In genomic region chr14:95253039-95253620, GRCh38 we compare ENCODE assay signal across 33 cellular contexts.
DNase-seq lines count a peak whose midpoint lies in the region; ATAC-seq, FAIRE-seq and TF ChIP-seq lines count a peak whose summit lies in the region.
"Had no signal": no experiment of that assay in that cellular context is flagged by ENCODE, and none has a peak within 500 bp of the region (broad histone marks: within the 10 kb centered on the region; RNA-seq: fewer than 3 reads in every experiment).

No MANE protein-coding gene starts in this region.

- H2AFZ ChIP-seq in HepG2 (ENCODE audit: low read length), result no peak overlapping the region
- H2AFZ ChIP-seq: PC-9 had no signal

- WGBS in HepG2 (ENCODE audit: low lambda C conversion rate), result 97% methylated on average over 5 of the region's 6 CpGs
- 81% methylated on average over 6 of the region's 6 CpGs for WGBS in right lobe of liver (ENCODE audit: insufficient coverage, low coverage, low lambda C conversion rate, missing lambda C conversion rate)

- H3K27ac ChIP-seq in HepG2 (ENCODE audit: extremely low read length, insufficient read depth, low read length), result no peak overlapping the region
- no peak overlapping the region for H3K27ac ChIP-seq in right lobe of liver
- H3K27ac ChIP-seq: cardiac muscle cell, colonic mucosa, left ventricle myocardium inferior, PC-9, VCaP had no signal

- FAIRE-seq in HepG2 (lab: Jason Lieb, UNC), result no peak
- FAIRE-seq: A204.1, GM12892, islet of Langerhans had no signal

- H3K79me2 ChIP-seq in HepG2 (ENCODE audit: insufficient read depth, low read length), result no peaks in the 10 kb centered on the region

- intact Hi-C loops in HepG2 (cut with micrococcal nuclease; ENCODE audit: unreplicated experiment) (no loop called here), right lobe of liver (cut with DNase I) (no loop called here)

- no peak for TF ChIP-seq RAD21 in HepG2 (CRISPR knock-in tag; IDR thresholded peaks at IDR 0.05)

- H3K9me3 Mint-ChIP-seq in mesothelial cell of epicardium, result no peaks in the 10 kb centered on the region
- H3K9me3 Mint-ChIP-seq: activated naive CD8-positive, alpha-beta T cell treated with anti-CD3 and anti-CD28 coated beads for 36 hours; CD8-positive, alpha-beta T cell; IgD-negative memory B cell; naive B cell; stimulated activated naive B cell treated with anti-CD40 and anti-IgM and Interleukin-4, amounts not matched to agents 10 μg/mL and 1 μg/mL and 100 μg/mL, for 72 hours had no signal

- no peak for TF ChIP-seq POLR2A in HepG2 (IDR thresholded peaks at IDR 0.05; ENCODE audit: insufficient read depth in 1 of 2, low read depth in 2 of 2, low read length in 2 of 2)
- no peak for TF ChIP-seq POLR2A in right lobe of liver (IDR thresholded peaks at IDR 0.05)

- peaks cover 3% of the 10 kb centered on the region for H3K36me3 Mint-ChIP-seq in mesothelial cell of epicardium
- H3K36me3 Mint-ChIP-seq: activated naive CD8-positive, alpha-beta T cell treated with anti-CD3 and anti-CD28 coated beads for 36 hours; CD8-positive, alpha-beta T cell; naive B cell had no signal

- H3K36me3 ChIP-seq in HepG2 (replicated peaks in 1 of 2; ENCODE audit: control insufficient read depth in 1 of 2, insufficient read depth in 2 of 2, low read length in 2 of 2), result no peaks in the 10 kb centered on the region
- H3K36me3 ChIP-seq in right lobe of liver, result no peaks in the 10 kb centered on the region
- H3K36me3 ChIP-seq: cardiac muscle cell, colonic mucosa, HAP-1, left ventricle myocardium inferior had no signal

- H3K9me3 ChIP-seq in HepG2 (ENCODE audit: low read length) (no peaks in the 10 kb centered on the region), right lobe of liver (no peaks in the 10 kb centered on the region)
- H3K9me3 ChIP-seq: colonic mucosa, HAP-1, left ventricle myocardium inferior had no signal

- no peak for TF ChIP-seq EP300 in HepG2 (IDR thresholded peaks at IDR 0.05; ENCODE audit: low read depth in 2 of 2, low read length in 2 of 2)
- TF ChIP-seq EP300 in HepG2 (CRISPR knock-in tag; IDR thresholded peaks at IDR 0.05; ENCODE audit: borderline replicate concordance), result no peak

- no peak overlapping the region for H3K9ac ChIP-seq in HepG2 (ENCODE audit: insufficient read depth, low read depth, low read length)

- H3K27ac Mint-ChIP-seq in mesothelial cell of epicardium, result peak overlapping the region; percentile 47
- H3K27ac Mint-ChIP-seq: activated CD4-positive, alpha-beta T cell treated with anti-CD3 and anti-CD28 coated beads for 36 hours; activated naive CD8-positive, alpha-beta T cell treated with anti-CD3 and anti-CD28 coated beads for 36 hours; CD8-positive, alpha-beta T cell; stimulated activated naive B cell treated with anti-CD40 and anti-IgM and Interleukin-4, amounts not matched to agents 10 μg/mL and 1 μg/mL and 100 μg/mL, for 72 hours had no signal

- ATAC-seq in HepG2 (no peak), right lobe of liver (no peak), GM18907 (IDR thresholded peaks at IDR 0.05; ENCODE audit: unreplicated experiment) (no peak), omental fat pad (ENCODE audit: low FRiP score) (no peak)
- ATAC-seq: activated CD4-positive, alpha-beta T cell treated with anti-CD3 and anti-CD28 coated beads for 36 hours; CD8-positive, alpha-beta T cell; stimulated activated naive B cell treated with anti-CD40 and anti-IgM and Interleukin-4, amounts not matched to agents 10 μg/mL and 1 μg/mL and 100 μg/mL, for 72 hours had no signal

- H3K4me1 ChIP-seq in HepG2 (ENCODE audit: insufficient read depth, low read length), result peaks cover 23% of the 10 kb centered on the region
- H3K4me1 ChIP-seq in right lobe of liver, result peaks cover 0 to 12% (median 4%) of the 10 kb centered on the region in 4 donors
- H3K4me1 ChIP-seq: HAP-1 had no signal

- no peak overlapping the region for H3K4me2 ChIP-seq in HepG2 (ENCODE audit: low read depth, low read length)
- H3K4me2 ChIP-seq: PC-9 had no signal

- H3K4me3 ChIP-seq in HepG2 (replicated peaks in 1 of 3; ENCODE audit: insufficient read depth in 1 of 3, low read depth in 2 of 3, low read length in 3 of 3), result no peak overlapping the region
- no peak overlapping the region for H3K4me3 ChIP-seq in right lobe of liver
- H3K4me3 ChIP-seq: cardiac muscle cell, colonic mucosa, HAP-1, left ventricle myocardium inferior, PC-9 had no signal

- no peaks in the 10 kb centered on the region for H4K20me1 ChIP-seq in HepG2 (ENCODE audit: insufficient read depth, low read length)

- no peak overlapping the region for H3K4me3 Mint-ChIP-seq in mesothelial cell of epicardium
- H3K4me3 Mint-ChIP-seq: activated CD4-positive, alpha-beta T cell treated with anti-CD3 and anti-CD28 coated beads for 36 hours; activated naive CD8-positive, alpha-beta T cell treated with anti-CD3 and anti-CD28 coated beads for 36 hours; CD8-positive, alpha-beta T cell; IgD-negative memory B cell; stimulated activated naive B cell treated with anti-CD40 and anti-IgM and Interleukin-4, amounts not matched to agents 10 μg/mL and 1 μg/mL and 100 μg/mL, for 72 hours had no signal

- in situ Hi-C loops in HepG2 (cut with HindIII; ENCODE audit: extremely low pct_ligation_motif_present, low pct_unique_long_range_greater_than_20kb), result no loop called here

- peaks cover 61% of the 10 kb centered on the region for H3K4me1 Mint-ChIP-seq in mesothelial cell of epicardium
- H3K4me1 Mint-ChIP-seq: activated CD4-positive, alpha-beta T cell treated with anti-CD3 and anti-CD28 coated beads for 36 hours had no signal

- TF ChIP-seq CTCF in HepG2 (CRISPR knock-in tag; IDR thresholded peaks at IDR 0.05), result no peak
- TF ChIP-seq CTCF in right lobe of liver (IDR thresholded peaks at IDR 0.05), result no peak
- TF ChIP-seq CTCF in mesothelial cell of epicardium (IDR thresholded peaks at IDR 0.05; ENCODE audit: unreplicated experiment), result no peak
- no peak for TF ChIP-seq CTCF in omental fat pad (IDR thresholded peaks at IDR 0.05)

- no TSS peak for BruUV-seq in HepG2 (replicated peaks; lab: Mats Ljungman, UMichigan)

- DNase-seq in HepG2 (ENCODE audit: low spot score), result no peak
- no peak for DNase-seq in right lobe of liver
- DNase-seq in dermis microvascular lymphatic vessel endothelial cell (ENCODE audit: low read depth in 2 of 2), result peak; percentile 53 to 70
- no peak for DNase-seq in mesothelial cell of epicardium (ENCODE audit: low spot score in 2 of 2, unreplicated experiment in 2 of 2)
- DNase-seq in SIG-M5 (lab: John Stamatoyannopoulos, UW), result no peak
- no peak for DNase-seq in amniotic stem cell (lab: John Stamatoyannopoulos, UW)
- no peak for DNase-seq in omental fat pad (ENCODE audit: low spot score)
- DNase-seq: activated CD4-positive, alpha-beta T cell treated with anti-CD3 and anti-CD28 coated beads for 36 hours; activated CD8-positive, alpha-beta memory T cell treated with anti-CD3 and anti-CD28 coated beads for 24 hours; activated gamma-delta T cell; activated naive CD8-positive, alpha-beta T cell treated with anti-CD3 and anti-CD28 coated beads for 36 hours; aorta; CD8-positive, alpha-beta T cell; colonic mucosa; DMS 273 treated with DMSO at 0.1 percent for 48 hours; effector memory CD4-positive, alpha-beta T cell; erythroblast; foreskin fibroblast; left ventricle myocardium inferior; midbrain; naive B cell; NCI-H146; PC-9; Right ventricle myocardium superior; stimulated activated naive B cell treated with anti-CD40 and anti-IgM and Interleukin-4, amounts not matched to agents 10 μg/mL and 1 μg/mL and 100 μg/mL, for 72 hours had no signal

- CTCF ChIA-PET in HepG2 (lab: Yijun Ruan, JAX; ENCODE audit: low intra/inter-chr PET ratio, low total read pairs), result no interaction called here

- H3K27me3 ChIP-seq in HepG2 (ENCODE audit: control insufficient read depth in 1 of 2, insufficient read depth in 2 of 2, low read length in 2 of 2) (no peaks in the 10 kb centered on the region), right lobe of liver (no peaks in the 10 kb centered on the region)
- H3K27me3 ChIP-seq: colonic mucosa had no signal

- POLR2A ChIA-PET in HepG2 (lab: Yijun Ruan, JAX), result no interaction called here

- H3K27me3 Mint-ChIP-seq in mesothelial cell of epicardium (ENCODE audit: low read depth), result no peaks in the 10 kb centered on the region
- H3K27me3 Mint-ChIP-seq: naive B cell; stimulated activated naive B cell treated with anti-CD40 and anti-IgM and Interleukin-4, amounts not matched to agents 10 μg/mL and 1 μg/mL and 100 μg/mL, for 72 hours had no signal

TF ChIP-seq in HepG2, 621 proteins besides CTCF, POLR2A, EP300 and RAD21:
- no peak for TF ChIP-seq HNF4G (IDR thresholded peaks at IDR 0.05; ENCODE audit: borderline replicate concordance, low read depth, low read length)
- no peak for TF ChIP-seq HNF4G (CRISPR knock-in tag; IDR thresholded peaks at IDR 0.05; ENCODE audit: borderline replicate concordance, low read depth)
- no peak for TF ChIP-seq HIVEP1 (CRISPR knock-in tag; IDR thresholded peaks at IDR 0.05)
- TF ChIP-seq ZNF629 (CRISPR knock-in tag; conservative IDR thresholded peaks at IDR 0.05), result peak; percentile 52; the same call in 1 of the 2 replicates

Comparison
In these comparisons a context has a peak if more than half of its experiments do, and no peak if none do; other contexts are left out.
1. DNase-seq: peak in dermis microvascular lymphatic vessel endothelial cell (2 of 2); none in HepG2 (single experiment), right lobe of liver (0 of 3), mesothelial cell of epicardium (0 of 2), SIG-M5 (single experiment), amniotic stem cell (single experiment) and omental fat pad (single experiment).